30 cellular contexts compared by ENCODE assay signal in the genomic region with DNA sequence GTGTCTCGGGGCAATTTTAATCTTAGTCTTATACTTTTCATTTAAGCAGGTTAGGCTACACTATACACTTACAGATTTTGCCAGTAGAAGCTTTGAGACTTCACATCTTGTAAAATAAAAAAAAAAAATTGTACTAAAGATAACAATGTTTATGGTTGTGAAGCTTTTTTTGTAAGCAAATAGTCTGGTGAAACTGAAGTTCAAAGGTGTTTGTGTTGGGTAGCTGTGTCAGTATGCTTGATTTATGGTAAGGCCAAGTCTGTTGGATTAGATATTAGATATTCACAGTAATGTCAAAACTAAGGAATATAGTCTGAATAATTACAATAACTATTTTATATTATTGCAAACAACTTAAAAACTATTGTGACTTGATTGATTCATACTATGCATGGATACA. TPM values are rescaled to one million over a fixed set of nuclear protein-coding genes. Genes with fewer than 3 reads are reported as not detected.
DNase-seq lines count a peak whose midpoint lies in the region; ATAC-seq and TF ChIP-seq lines count a peak whose summit lies in the region.
"Had no signal": no experiment of that assay in that cellular context is flagged by ENCODE, and none has a peak within 500 bp of the region (broad histone marks: within the 10 kb centered on the region; RNA-seq: fewer than 3 reads in every experiment).

No MANE protein-coding gene starts in this region.

- intact Hi-C loops in body of pancreas (cut with DNase I): no loop called here

- POLR2A ChIA-PET in T-cell (lab: Charles Lee): interaction anchor here (0.5 to 0.7 kb wide), 3 partner anchors 66 to 100 kb away, joined by 3 to 14 read pairs (median 3); no protein-coding TSS in a partner anchor

- DNase-seq in activated naive CD4-positive, alpha-beta T cell treated with anti-CD3 and anti-CD28 coated beads, Interleukin-2, amount 10 ng/mL, durations not matched to agents 7 days and 5 days: no peak
- DNase-seq in activated naive CD4-positive, alpha-beta T cell treated with anti-CD3 and anti-CD28 coated beads, Interleukin-2, amount 50 U/mL, for 72 hours (ENCODE audit: low spot score in 2 of 2): no peak
- no peak for DNase-seq in T-cell
- DNase-seq in body of pancreas: no peak
- DNase-seq in NCI-H2227 (lab: John Stamatoyannopoulos, UW; ENCODE audit: unreplicated experiment): no peak
- no peak for DNase-seq in HuH-7 (ENCODE audit: low spot score)
- DNase-seq in NOMO-1 treated with DMSO at 0.1 percent for 48 hours (lab: John Stamatoyannopoulos, UW; ENCODE audit: unreplicated experiment): no peak
- DNase-seq: activated B cell treated with CpG ODN at 0.5 μM for 24 hours; activated gamma-delta T cell; caudate nucleus; dermis blood vessel endothelial cell; DMS 273 treated with DMSO at 0.1 percent for 48 hours; islet precursor cell; NCI-H1048; NCI-H187; NCI-H526; ovary; stimulated activated CD4-positive, alpha-beta T cell treated with anti-CD3 and anti-CD28 coated beads, Interleukin-4, amount 100 ng/mL, for 24 hours; T-helper 9 cell had no signal

- peak overlapping the region in 2 of 4 donors; percentile 4 to 17 for H3K27ac ChIP-seq in body of pancreas
- H3K27ac ChIP-seq: ascending aorta, ovary, right atrium auricular region, thoracic aorta, vagina had no signal

- H3K27ac Mint-ChIP-seq in activated naive CD4-positive, alpha-beta T cell treated with anti-CD3 and anti-CD28 coated beads, Interleukin-2, amount 10 ng/mL, durations not matched to agents 7 days and 5 days: no peak overlapping the region
- no peak overlapping the region for H3K27ac Mint-ChIP-seq in activated naive CD4-positive, alpha-beta T cell treated with anti-CD3 and anti-CD28 coated beads, Interleukin-2, amount 50 U/mL, for 72 hours
- peak overlapping the region; percentile 80 to 82 for H3K27ac Mint-ChIP-seq in T-cell
- H3K27ac Mint-ChIP-seq: activated B cell treated with CpG ODN at 0.5 μM for 24 hours, CD14-positive monocyte, mesothelial cell of epicardium, nephron had no signal

- no peaks in the 10 kb centered on the region for H3K27me3 ChIP-seq in body of pancreas
- H3K27me3 ChIP-seq: ascending aorta, ovary, right atrium auricular region, vagina had no signal

- peaks cover 80% of the 10 kb centered on the region for H3K4me1 Mint-ChIP-seq in activated naive CD4-positive, alpha-beta T cell treated with anti-CD3 and anti-CD28 coated beads, Interleukin-2, amount 10 ng/mL, durations not matched to agents 7 days and 5 days
- H3K4me1 Mint-ChIP-seq in T-cell: peaks cover 48 to 77% (median 56%) of the 10 kb centered on the region in 3 donors
- H3K4me1 Mint-ChIP-seq: mesothelial cell of epicardium, nephron had no signal

- no peak for TF ChIP-seq CTCF in body of pancreas (IDR thresholded peaks at IDR 0.05)

- CTCF ChIA-PET in activated naive CD4-positive, alpha-beta T cell treated with anti-CD3 and anti-CD28 coated beads, Interleukin-2, amount 10 ng/mL, durations not matched to agents 7 days and 5 days (lab: Charles Lee): no interaction called here
- CTCF ChIA-PET in T-cell (lab: Charles Lee): interaction anchor here (0.6 to 1.0 kb wide), 3 partner anchors 65 to 1984 kb away, joined by 3 to 5 read pairs (median 4); no protein-coding TSS in a partner anchor

- no peak for ATAC-seq in activated naive CD4-positive, alpha-beta T cell treated with anti-CD3 and anti-CD28 coated beads, Interleukin-2, amount 50 U/mL, for 72 hours
- ATAC-seq in T-cell (replicated peaks in 1 of 4): no peak
- peak; percentile 31 for ATAC-seq in body of pancreas

- peaks cover 34% of the 10 kb centered on the region for H3K4me1 ChIP-seq in body of pancreas
- H3K4me1 ChIP-seq: ascending aorta, right atrium auricular region, vagina had no signal

- H3K9me3 ChIP-seq in body of pancreas: no peaks in the 10 kb centered on the region
- H3K9me3 ChIP-seq: ascending aorta, ovary, right atrium auricular region, thoracic aorta, vagina had no signal

- WGBS in body of pancreas, 2 donors: 4 to 27% methylated on average over 1 of the region's 1 CpG

- TF ChIP-seq POLR2A in body of pancreas (IDR thresholded peaks at IDR 0.05): no peak

- no peak overlapping the region for H3K4me3 ChIP-seq in body of pancreas
- H3K4me3 ChIP-seq: ascending aorta, ovary, right atrium auricular region, thoracic aorta, vagina had no signal

- no peaks in the 10 kb centered on the region for H3K36me3 ChIP-seq in body of pancreas (replicated peaks in 1 of 2; ENCODE audit: insufficient read depth in 1 of 2, low read depth in 2 of 2)
- H3K36me3 ChIP-seq: ascending aorta, ovary, right atrium auricular region, thoracic aorta, vagina had no signal

- peaks cover 3% of the 10 kb centered on the region for H3K36me3 Mint-ChIP-seq in activated naive CD4-positive, alpha-beta T cell treated with anti-CD3 and anti-CD28 coated beads, Interleukin-2, amount 10 ng/mL, durations not matched to agents 7 days and 5 days
- H3K36me3 Mint-ChIP-seq in activated naive CD4-positive, alpha-beta T cell treated with anti-CD3 and anti-CD28 coated beads, Interleukin-2, amount 50 U/mL, for 72 hours: no peaks in the 10 kb centered on the region
- H3K36me3 Mint-ChIP-seq in T-cell: no peaks in the 10 kb centered on the region
- H3K36me3 Mint-ChIP-seq: CD14-positive monocyte, mesothelial cell of epicardium had no signal

- H3K27me3 Mint-ChIP-seq in activated naive CD4-positive, alpha-beta T cell treated with anti-CD3 and anti-CD28 coated beads, Interleukin-2, amount 10 ng/mL, durations not matched to agents 7 days and 5 days: no peaks in the 10 kb centered on the region
- no peaks in the 10 kb centered on the region for H3K27me3 Mint-ChIP-seq in T-cell

- H3K4me3 Mint-ChIP-seq in activated naive CD4-positive, alpha-beta T cell treated with anti-CD3 and anti-CD28 coated beads, Interleukin-2, amount 10 ng/mL, durations not matched to agents 7 days and 5 days: peak overlapping the region; percentile 63
- H3K4me3 Mint-ChIP-seq in T-cell: peak overlapping the region; percentile 56 to 69 (median 59)
- H3K4me3 Mint-ChIP-seq: activated B cell treated with CpG ODN at 0.5 μM for 24 hours, mesothelial cell of epicardium, nephron had no signal

- no peaks in the 10 kb centered on the region for H3K9me3 Mint-ChIP-seq in activated naive CD4-positive, alpha-beta T cell treated with anti-CD3 and anti-CD28 coated beads, Interleukin-2, amount 10 ng/mL, durations not matched to agents 7 days and 5 days
- no peaks in the 10 kb centered on the region for H3K9me3 Mint-ChIP-seq in activated naive CD4-positive, alpha-beta T cell treated with anti-CD3 and anti-CD28 coated beads, Interleukin-2, amount 50 U/mL, for 72 hours
- H3K9me3 Mint-ChIP-seq in T-cell: no peaks in the 10 kb centered on the region
- H3K9me3 Mint-ChIP-seq: activated B cell treated with CpG ODN at 0.5 μM for 24 hours, CD14-positive monocyte, mesothelial cell of epicardium, nephron had no signal

RNA-seq across cellular contexts. Expression of gene PRSS1, which starts 31.0 kb away (rescaled TPM):
- total RNA-seq in activated naive CD4-positive, alpha-beta T cell treated with anti-CD3 and anti-CD28 coated beads, Interleukin-2, amount 50 U/mL, for 72 hours: not detected
- 10 to 100 TPM in 3 of 5 donors, not detected in 2; 16.0 to 23.7 (median 20.8) TPM for total RNA-seq in T-cell
- over 10,000 TPM; 29,602 to 44,177 TPM for total RNA-seq in body of pancreas
- total RNA-seq: activated B cell treated with CpG ODN at 0.5 μM for 24 hours, ascending aorta, dermis blood vessel endothelial cell, H1, LHCN-M2, liver, mesothelial cell of epicardium, right atrium auricular region, SK-MEL-5, vagina had no signal

RNA-seq across cellular contexts. Expression of gene PRSS2, which starts 52.5 kb away (rescaled TPM):
- total RNA-seq in activated naive CD4-positive, alpha-beta T cell treated with anti-CD3 and anti-CD28 coated beads, Interleukin-2, amount 50 U/mL, for 72 hours: under 1 TPM in 1 of 2 donors, not detected in 1; 0.82 TPM
- total RNA-seq in T-cell (10 to 100 TPM in 3 of 5 donors, not detected in 2; 47.1 to 64.6 (median 57.7) TPM), body of pancreas (over 10,000 TPM; 15,993 to 74,693 TPM)
- total RNA-seq: activated B cell treated with CpG ODN at 0.5 μM for 24 hours, ascending aorta, dermis blood vessel endothelial cell, H1, LHCN-M2, liver, mesothelial cell of epicardium, SK-MEL-5, vagina had no signal

Comparison
In these comparisons a context has a peak if more than half of its experiments do, and no peak if none do; other contexts are left out.
1. H3K27ac Mint-ChIP-seq: peak in T-cell (2 of 2); none in activated naive CD4-positive, alpha-beta T cell treated with anti-CD3 and anti-CD28 coated beads, Interleukin-2, amount 10 ng/mL, durations not matched to agents 7 days and 5 days (single experiment) and activated naive CD4-positive, alpha-beta T cell treated with anti-CD3 and anti-CD28 coated beads, Interleukin-2, amount 50 U/mL, for 72 hours (0 of 2).
2. RNA of gene PRSS1, which starts 31.0 kb away (total RNA-seq): 29,602 to 44,177 TPM in body of pancreas; 16.0 to 23.7 TPM in T-cell and not detected in activated naive CD4-positive, alpha-beta T cell treated with anti-CD3 and anti-CD28 coated beads, Interleukin-2, amount 50 U/mL, for 72 hours; every median in the first group is over 1,000 times any median in the second.
3. RNA of gene PRSS2, which starts 52.5 kb away (total RNA-seq): 15,993 to 74,693 TPM in body of pancreas; 47.1 to 64.6 TPM in T-cell and 0.82 TPM in activated naive CD4-positive, alpha-beta T cell treated with anti-CD3 and anti-CD28 coated beads, Interleukin-2, amount 50 U/mL, for 72 hours; every median in the first group is over 100 times any median in the second.